1 cellular context compared by ENCODE assay signal in genomic region chr4:81085291-81085690, GRCh38.
TF ChIP-seq lines count a peak whose summit lies in the region.

No MANE protein-coding gene starts in this region.

TF ChIP-seq in GM23338, 12 proteins besides CTCF, POLR2A, EP300 and RAD21 (continued from another document):
- no peak for TF ChIP-seq ZNF462 (CRISPR knock-in tag; IDR thresholded peaks at IDR 0.05)
TF ChIP-seq in GM23338: peak in this region for 0.
